Comparison of ENCODE assay signal across 2 cellular contexts in the genomic region with DNA sequence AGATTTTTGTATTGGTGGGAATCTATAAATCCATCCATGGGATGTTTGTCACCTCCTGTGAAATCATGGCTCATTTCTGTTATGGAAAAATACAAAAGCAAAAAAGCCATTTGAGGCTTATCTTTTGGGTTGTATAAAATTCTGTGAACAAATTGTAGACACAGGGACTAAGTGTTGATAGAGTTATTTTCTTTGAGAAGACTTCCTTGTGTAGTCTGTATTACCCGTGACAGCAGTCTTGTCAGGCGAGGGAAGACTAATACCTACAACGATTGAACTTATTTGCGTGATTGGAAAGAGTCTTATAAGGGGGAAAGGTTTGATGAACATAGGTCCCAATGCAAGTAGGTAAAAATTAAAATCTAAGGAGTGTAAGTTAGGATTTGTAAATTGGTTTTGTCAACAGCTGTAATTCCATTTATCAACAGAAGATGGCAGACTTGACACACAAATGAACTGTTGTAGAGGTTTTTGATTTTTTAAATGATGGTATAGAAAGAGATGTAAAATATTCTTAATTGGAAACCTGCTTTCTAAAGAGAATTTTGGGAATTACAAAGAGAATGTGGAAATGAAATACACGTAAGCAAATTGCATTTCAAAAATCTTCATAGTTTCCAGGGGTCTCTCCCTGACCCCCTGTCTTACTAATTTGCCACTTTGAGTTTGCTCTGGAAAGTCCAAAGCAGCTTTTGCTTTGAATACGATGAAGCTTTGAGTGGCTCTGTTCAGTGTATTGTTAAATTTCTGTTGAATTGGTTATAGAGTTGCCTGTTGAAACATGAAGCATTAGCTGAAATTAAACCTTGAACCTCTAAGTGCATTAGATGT.
TF ChIP-seq lines count a peak whose summit lies in the region.

No MANE protein-coding gene starts in this region.

TF ChIP-seq in K562, 482 proteins besides CTCF, POLR2A, EP300 and RAD21:
- TF ChIP-seq ASH1L (IDR thresholded peaks at IDR 0.05; ENCODE audit: borderline replicate concordance, low read depth, partially characterized antibody) (no peak), ZKSCAN1 (IDR thresholded peaks at IDR 0.05; ENCODE audit: low read depth, low read length) (no peak), KAT8 (IDR thresholded peaks at IDR 0.05; ENCODE audit: low read depth) (no peak), SMARCA4 (IDR thresholded peaks at IDR 0.05) (no peak), DEAF1 (CRISPR knock-in tag; IDR thresholded peaks at IDR 0.05) (peak; percentile 47; the same call in 1 of the 2 replicates), ZNF507 (tag; conservative IDR thresholded peaks at IDR 0.05) (no peak), FOXK2 (conservative IDR thresholded peaks at IDR 0.05 in 1 of 2, IDR thresholded peaks at IDR 0.05 in 1 of 2; ENCODE audit: low read depth in 2 of 2) (peak; percentile 46 to 58; a peak in 3 of 4 replicates), SOX6 (IDR thresholded peaks at IDR 0.05) (no peak), TBP (optimal IDR thresholded peaks at IDR 0.05; ENCODE audit: low read depth, low read length) (no peak), BACH1 (tag; IDR thresholded peaks at IDR 0.05) (no peak)
- TF ChIP-seq, protein P1, sequence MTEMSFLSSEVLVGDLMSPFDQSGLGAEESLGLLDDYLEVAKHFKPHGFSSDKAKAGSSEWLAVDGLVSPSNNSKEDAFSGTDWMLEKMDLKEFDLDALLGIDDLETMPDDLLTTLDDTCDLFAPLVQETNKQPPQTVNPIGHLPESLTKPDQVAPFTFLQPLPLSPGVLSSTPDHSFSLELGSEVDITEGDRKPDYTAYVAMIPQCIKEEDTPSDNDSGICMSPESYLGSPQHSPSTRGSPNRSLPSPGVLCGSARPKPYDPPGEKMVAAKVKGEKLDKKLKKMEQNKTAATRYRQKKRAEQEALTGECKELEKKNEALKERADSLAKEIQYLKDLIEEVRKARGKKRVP (CRISPR knock-in tag; IDR thresholded peaks at IDR 0.05), result no peak
TF ChIP-seq in K562: peak in this region for 2.

TF ChIP-seq in HepG2, 621 proteins besides CTCF, POLR2A, EP300 and RAD21:
- TF ChIP-seq ZNF576 (CRISPR knock-in tag; IDR thresholded peaks at IDR 0.05) (no peak), JUND (CRISPR knock-in tag; IDR thresholded peaks at IDR 0.05) (no peak), DPF2 (CRISPR knock-in tag; IDR thresholded peaks at IDR 0.05; ENCODE audit: borderline replicate concordance, low read depth) (no peak), MEF2D (CRISPR knock-in tag; IDR thresholded peaks at IDR 0.05) (no peak), ZNF205 (CRISPR knock-in tag; IDR thresholded peaks at IDR 0.05) (no peak), FOXA1 (IDR thresholded peaks at IDR 0.05) (no peak), FOXA1 (CRISPR knock-in tag; IDR thresholded peaks at IDR 0.05) (peak; percentile 33; the same call in 1 of the 2 replicates), ZNF207 (IDR thresholded peaks at IDR 0.05; ENCODE audit: borderline replicate concordance) (no peak), SMC3 (IDR thresholded peaks at IDR 0.05; ENCODE audit: low read length) (peak; percentile 32; the same call in 1 of the 2 replicates), STAG1 (CRISPR knock-in tag; IDR thresholded peaks at IDR 0.05) (peak; percentile 74), ZFAT (CRISPR knock-in tag; conservative IDR thresholded peaks at IDR 0.05) (no peak), FOXA3 (CRISPR knock-in tag; IDR thresholded peaks at IDR 0.05) (peak; percentile 53), ZNF605 (CRISPR knock-in tag; IDR thresholded peaks at IDR 0.05) (no peak), SRSF9 (IDR thresholded peaks at IDR 0.05; ENCODE audit: borderline replicate concordance, insufficient read depth, low read depth, low read length, poor library complexity, severe bottlenecking) (no peak)
TF ChIP-seq in HepG2: peak in this region for 4.
